11 cellular contexts compared by ENCODE assay signal in the genomic region with DNA sequence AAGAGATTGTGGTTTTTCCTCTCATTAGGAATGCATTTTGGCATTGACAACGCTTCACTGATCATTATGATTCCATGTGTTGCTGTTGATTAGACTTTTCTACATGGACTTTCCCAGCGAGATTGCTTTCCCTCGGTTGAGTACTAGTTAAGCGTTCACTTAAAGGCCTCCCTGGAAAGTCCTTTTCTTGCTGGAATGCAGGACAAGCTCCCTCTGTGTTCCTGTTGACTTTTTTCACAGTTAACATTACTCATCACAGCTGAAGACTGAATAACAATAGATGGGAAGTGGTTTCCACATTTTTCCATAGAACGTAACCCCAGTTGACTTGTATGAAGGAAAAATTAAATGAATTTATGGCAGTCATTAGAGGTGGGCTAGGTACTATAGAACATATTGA. TPM values are rescaled to one million over a fixed set of nuclear protein-coding genes. Genes with fewer than 3 reads are reported as not detected.
A peak's percentile ranks its signal among the peaks of the same experiment; 100 is the strongest.
DNase-seq lines count a peak whose midpoint lies in the region; ATAC-seq, FAIRE-seq and TF ChIP-seq lines count a peak whose summit lies in the region.
"Had no signal": no experiment of that assay in that cellular context is flagged by ENCODE, and none has a peak within 500 bp of the region (broad histone marks: within the 10 kb centered on the region; RNA-seq: fewer than 3 reads in every experiment).

No MANE protein-coding gene starts in this region.

- no peak for ATAC-seq in GM19395 (IDR thresholded peaks at IDR 0.05; ENCODE audit: unreplicated experiment)
- ATAC-seq: natural killer cell, T-helper 17 cell had no signal

- H4K20me1 ChIP-seq in astrocyte (ENCODE audit: insufficient read depth, low read length): no peaks in the 10 kb centered on the region
- no peaks in the 10 kb centered on the region for H4K20me1 ChIP-seq in hepatocyte (ENCODE audit: insufficient read depth, poor library complexity, severe bottlenecking)

- peaks cover 34% of the 10 kb centered on the region for H3K4me1 Mint-ChIP-seq in astrocyte (ENCODE audit: low read depth, unreplicated experiment)

- H3K27ac ChIP-seq in HUES48 (ENCODE audit: low read depth, low read length) (peak overlapping the region; percentile 94), astrocyte (ENCODE audit: low read depth, low read length) (peak overlapping the region; percentile 74), hepatocyte (peak overlapping the region; percentile 14), suprapubic skin (peak overlapping the region; percentile 59)

- H3K9ac ChIP-seq in HUES48 (ENCODE audit: low read depth, low read length): peak overlapping the region; percentile 10; the same call in 1 of the 2 replicates
- peak overlapping the region; percentile 45 for H3K9ac ChIP-seq in astrocyte (ENCODE audit: low read length)

- 53% methylated on average over 5 of the region's 5 CpGs for WGBS in hepatocyte (ENCODE audit: low lambda C conversion rate, missing lambda C conversion rate)
- 36% methylated on average over 5 of the region's 5 CpGs for WGBS in suprapubic skin

- H3K79me2 ChIP-seq in astrocyte (ENCODE audit: insufficient read depth, low read length) (peaks cover 24% of the 10 kb centered on the region), hepatocyte (no peaks in the 10 kb centered on the region)

- H3K27me3 Mint-ChIP-seq in astrocyte (ENCODE audit: low read depth, unreplicated experiment): no peaks in the 10 kb centered on the region

- no peak for TF ChIP-seq EP300 in suprapubic skin (IDR thresholded peaks at IDR 0.05)

- peak overlapping the region; percentile 5; the same call in 1 of the 2 replicates for H3K4me3 ChIP-seq in HUES48 (ENCODE audit: low read depth, low read length)
- H3K4me3 ChIP-seq in astrocyte (ENCODE audit: insufficient read depth, low read depth, low read length): no peak overlapping the region
- no peak overlapping the region for H3K4me3 ChIP-seq in hepatocyte
- no peak overlapping the region for H3K4me3 ChIP-seq in suprapubic skin

- no peak for TF ChIP-seq POLR2A in suprapubic skin (IDR thresholded peaks at IDR 0.05)

- TF ChIP-seq CTCF in astrocyte (IDR thresholded peaks at IDR 0.05; ENCODE audit: insufficient read depth, low read depth, low read length): no peak
- no peak for TF ChIP-seq CTCF in hepatocyte (IDR thresholded peaks at IDR 0.05; ENCODE audit: poor library complexity)
- TF ChIP-seq CTCF in suprapubic skin (IDR thresholded peaks at IDR 0.05): no peak

- H3K36me3 ChIP-seq in HUES48 (ENCODE audit: control insufficient read depth, insufficient read depth, low read length) (no peaks in the 10 kb centered on the region), astrocyte (ENCODE audit: insufficient read depth, low read length) (no peaks in the 10 kb centered on the region), hepatocyte (replicated peaks; ENCODE audit: insufficient read depth, low read depth) (no peaks in the 10 kb centered on the region), suprapubic skin (no peaks in the 10 kb centered on the region)

- H3K4me1 ChIP-seq in HUES48 (ENCODE audit: control insufficient read depth, insufficient read depth, low read length) (peaks cover 39% of the 10 kb centered on the region), astrocyte (ENCODE audit: insufficient read depth, low read length) (peaks cover 30% of the 10 kb centered on the region), hepatocyte (ENCODE audit: insufficient read depth) (peaks cover 15% of the 10 kb centered on the region), suprapubic skin (peaks cover 50% of the 10 kb centered on the region)

- peak overlapping the region; percentile 97 for H3K27ac Mint-ChIP-seq in astrocyte (ENCODE audit: unreplicated experiment)
- H3K27ac Mint-ChIP-seq: natural killer cell, T-helper 17 cell had no signal

- DNase-seq in astrocyte (ENCODE audit: low read depth) (peak; percentile 96), hepatocyte (ENCODE audit: low spot score) (no peak), suprapubic skin (ENCODE audit: low spot score in 2 of 2) (no peak), NCI-H82 treated with DMSO at 0.1 percent for 48 hours (lab: John Stamatoyannopoulos, UW; ENCODE audit: unreplicated experiment) (no peak), NCI-H2029 treated with DMSO at 0.1 percent for 48 hours (lab: John Stamatoyannopoulos, UW) (no peak)
- DNase-seq: natural killer cell, NCI-H2107, T-helper 17 cell had no signal

- H3K9me3 ChIP-seq in HUES48 (ENCODE audit: control insufficient read depth, insufficient read depth, low read length) (no peaks in the 10 kb centered on the region), astrocyte (ENCODE audit: insufficient read depth, low read depth, low read length) (no peaks in the 10 kb centered on the region), hepatocyte (ENCODE audit: low read depth) (no peaks in the 10 kb centered on the region), suprapubic skin (no peaks in the 10 kb centered on the region)

- H3K9me3 Mint-ChIP-seq in astrocyte (ENCODE audit: unreplicated experiment): no peaks in the 10 kb centered on the region
- H3K9me3 Mint-ChIP-seq: natural killer cell had no signal

- H3K36me3 Mint-ChIP-seq in astrocyte (ENCODE audit: low read depth, unreplicated experiment): peaks cover 9% of the 10 kb centered on the region
- H3K36me3 Mint-ChIP-seq: natural killer cell had no signal

- H2AFZ ChIP-seq in astrocyte (ENCODE audit: low read depth, low read length): peak overlapping the region; percentile 18
- H2AFZ ChIP-seq in hepatocyte: no peak overlapping the region

- FAIRE-seq in astrocyte (lab: Jason Lieb, UNC): peak; percentile 73
- FAIRE-seq: endometrium had no signal

- peaks cover 19% of the 10 kb centered on the region for H3K27me3 ChIP-seq in HUES48 (ENCODE audit: control insufficient read depth, insufficient read depth, low read length)
- H3K27me3 ChIP-seq in astrocyte (ENCODE audit: insufficient read depth, low read length): no peaks in the 10 kb centered on the region
- H3K27me3 ChIP-seq in hepatocyte: no peaks in the 10 kb centered on the region
- H3K27me3 ChIP-seq in suprapubic skin: no peaks in the 10 kb centered on the region

- H3K4me2 ChIP-seq in astrocyte (ENCODE audit: low read length): peak overlapping the region; percentile 71
- no peak overlapping the region for H3K4me2 ChIP-seq in hepatocyte

- no peaks in the 10 kb centered on the region for H3K9me2 ChIP-seq in hepatocyte (replicated peaks; ENCODE audit: insufficient read depth)

- no peak overlapping the region for H3K4me3 Mint-ChIP-seq in astrocyte (ENCODE audit: unreplicated experiment)
- H3K4me3 Mint-ChIP-seq: T-helper 17 cell had no signal

RNA-seq across cellular contexts. Expression of a gene that starts 2.6 kb away (rescaled TPM):
- total RNA-seq in astrocyte: 384 and 472 TPM in 2 replicates
- 36.0 and 47.8 TPM in 2 replicates for total RNA-seq in hepatocyte
- 43.3 and 60.2 TPM in 2 replicates for polyA plus RNA-seq in hepatocyte
- total RNA-seq in suprapubic skin: 100 to 1,000 TPM; 123 to 215 (median 187) TPM
- total RNA-seq: natural killer cell had no signal

RNA-seq across cellular contexts. Expression of a gene that starts 22.7 kb away (rescaled TPM):
- total RNA-seq in astrocyte (152 and 161 TPM in 2 replicates), hepatocyte (35.5 and 49.2 TPM in 2 replicates), suprapubic skin (100 to 1,000 TPM in 1 of 4 donors, 10 to 100 TPM in 3; 73.8 to 108 (median 98.7) TPM)
- polyA plus RNA-seq in hepatocyte: 53.0 and 61.5 TPM in 2 replicates

Comparison
In these comparisons a context has a peak if more than half of its experiments do, and no peak if none do; other contexts are left out.
1. H3K27ac ChIP-seq: peak in every context shown above with its lines; median percentile 94 in HUES48; 74 in astrocyte; 59 in suprapubic skin; 14 in hepatocyte.